In genomic region chr11:12052676-12053605, GRCh38 we compare ENCODE assay signal across 12 cellular contexts. TPM values are rescaled to one million over a fixed set of nuclear protein-coding genes. Genes with fewer than 3 reads are reported as not detected.
A peak's percentile ranks its signal among the peaks of the same experiment; 100 is the strongest.
DNase-seq lines count a peak whose midpoint lies in the region; ATAC-seq, FAIRE-seq and TF ChIP-seq lines count a peak whose summit lies in the region.
"Had no signal": no experiment of that assay in that cellular context is flagged by ENCODE, and none has a peak within 500 bp of the region (broad histone marks: within the 10 kb centered on the region; RNA-seq: fewer than 3 reads in every experiment).

No MANE protein-coding gene starts in this region.

- peak; percentile 44 for DNase-seq in ELF-1 (ENCODE audit: low read depth, low spot score)
- DNase-seq in Jurkat, Clone E6-1 (ENCODE audit: low read depth, low spot score) = peak; percentile 52
- peak; percentile 16 for DNase-seq in activated naive CD8-positive, alpha-beta T cell treated with anti-CD3 and anti-CD28 coated beads for 36 hours
- no peak for DNase-seq in HepG2 (ENCODE audit: low spot score)
- DNase-seq in HPDE6-E6E7 (ENCODE audit: extremely low spot score) = no peak
- DNase-seq in RKO (ENCODE audit: low spot score) = no peak
- DNase-seq in effector CD8-positive, alpha-beta T cell (lab: John Stamatoyannopoulos, UW) = no peak
- DNase-seq: NCI-H1694 had no signal

- ATAC-seq in HepG2 (peak; percentile 42; the same call in 2 of the 3 replicates), HG03457 (IDR thresholded peaks at IDR 0.05; ENCODE audit: unreplicated experiment) (no peak)
- ATAC-seq: pancreas had no signal

- H3K27ac ChIP-seq in HepG2 (ENCODE audit: extremely low read length, insufficient read depth, low read length) = no peak overlapping the region
- H3K27ac ChIP-seq: pancreas, SJSA1 had no signal

- no peaks in the 10 kb centered on the region for H3K4me1 Mint-ChIP-seq in activated naive CD8-positive, alpha-beta T cell treated with anti-CD3 and anti-CD28 coated beads for 36 hours

- no peak overlapping the region for H3K4me3 Mint-ChIP-seq in activated naive CD8-positive, alpha-beta T cell treated with anti-CD3 and anti-CD28 coated beads for 36 hours
- H3K4me3 Mint-ChIP-seq: dendritic cell treated with granulocyte-macrophage colony-stimulating factor and Interleukin-4, amounts not matched to agents 40 ng/mL and 50 ng/mL, for 4 days had no signal

- 100% methylated on average over 1 of the region's 15 CpGs for WGBS in HepG2 (ENCODE audit: low lambda C conversion rate)

- H3K27ac Mint-ChIP-seq in activated naive CD8-positive, alpha-beta T cell treated with anti-CD3 and anti-CD28 coated beads for 36 hours = no peak overlapping the region
- H3K27ac Mint-ChIP-seq: dendritic cell treated with granulocyte-macrophage colony-stimulating factor and Interleukin-4, amounts not matched to agents 40 ng/mL and 50 ng/mL, for 4 days had no signal

- 0 out of 2 replicates have a peak, but pooled peaks cover 4% of the 10 kb centered on the region for H3K9me3 ChIP-seq in HepG2 (ENCODE audit: low read length)
- H3K9me3 ChIP-seq: pancreas had no signal

- BruUV-seq in HepG2 (replicated peaks; lab: Mats Ljungman, UMichigan) = no TSS peak

- no peaks in the 10 kb centered on the region for H3K79me2 ChIP-seq in HepG2 (ENCODE audit: insufficient read depth, low read length)

- peak; percentile 54 for TF ChIP-seq CTCF in HepG2 (CRISPR knock-in tag; IDR thresholded peaks at IDR 0.05)

- TF ChIP-seq RAD21 in HepG2 (CRISPR knock-in tag; IDR thresholded peaks at IDR 0.05) = no peak

- H3K36me3 Mint-ChIP-seq in activated naive CD8-positive, alpha-beta T cell treated with anti-CD3 and anti-CD28 coated beads for 36 hours = no peaks in the 10 kb centered on the region

- H4K20me1 ChIP-seq in HepG2 (ENCODE audit: insufficient read depth, low read length) = no peaks in the 10 kb centered on the region

- no peak overlapping the region for H3K9ac ChIP-seq in HepG2 (ENCODE audit: insufficient read depth, low read depth, low read length)

- no peaks in the 10 kb centered on the region for H3K36me3 ChIP-seq in HepG2 (replicated peaks in 1 of 2; ENCODE audit: control insufficient read depth in 1 of 2, insufficient read depth in 2 of 2, low read length in 2 of 2)
- H3K36me3 ChIP-seq: pancreas, SJSA1 had no signal

- H3K4me1 ChIP-seq in HepG2 (ENCODE audit: insufficient read depth, low read length) = peaks cover 36% of the 10 kb centered on the region
- H3K4me1 ChIP-seq: SJSA1 had no signal

- no peaks in the 10 kb centered on the region for H3K27me3 Mint-ChIP-seq in activated naive CD8-positive, alpha-beta T cell treated with anti-CD3 and anti-CD28 coated beads for 36 hours
- H3K27me3 Mint-ChIP-seq: dendritic cell treated with granulocyte-macrophage colony-stimulating factor and Interleukin-4, amounts not matched to agents 40 ng/mL and 50 ng/mL, for 4 days had no signal

- H2AFZ ChIP-seq in HepG2 (ENCODE audit: low read length) = no peak overlapping the region

- POLR2A ChIA-PET in HepG2 (lab: Yijun Ruan, JAX) = no interaction called here

- H3K27me3 ChIP-seq in HepG2 (ENCODE audit: control insufficient read depth in 1 of 2, insufficient read depth in 2 of 2, low read length in 2 of 2) = no peaks in the 10 kb centered on the region
- H3K27me3 ChIP-seq: pancreas, SJSA1 had no signal

- TF ChIP-seq EP300 in HepG2 (IDR thresholded peaks at IDR 0.05; ENCODE audit: low read depth in 2 of 2, low read length in 2 of 2) (no peak), HepG2 (CRISPR knock-in tag; IDR thresholded peaks at IDR 0.05; ENCODE audit: borderline replicate concordance) (no peak)

- peaks cover 6% of the 10 kb centered on the region for H3K9me3 Mint-ChIP-seq in activated naive CD8-positive, alpha-beta T cell treated with anti-CD3 and anti-CD28 coated beads for 36 hours

- H3K4me2 ChIP-seq in HepG2 (ENCODE audit: low read depth, low read length) = peak overlapping the region; percentile 18; the same call in 1 of the 2 replicates

- no peak overlapping the region for H3K4me3 ChIP-seq in Jurkat, Clone E6-1 (ENCODE audit: low read length)
- H3K4me3 ChIP-seq in HepG2 (replicated peaks in 1 of 3; ENCODE audit: insufficient read depth in 1 of 3, low read depth in 2 of 3, low read length in 3 of 3) = no peak overlapping the region
- H3K4me3 ChIP-seq: pancreas, SJSA1 had no signal

- in situ Hi-C loops in HepG2 (cut with HindIII; ENCODE audit: extremely low pct_ligation_motif_present, low pct_unique_long_range_greater_than_20kb) = no loop called here

- FAIRE-seq in HepG2 (lab: Jason Lieb, UNC) = no peak
- FAIRE-seq: pancreas had no signal

- no peak for TF ChIP-seq POLR2A in HepG2 (IDR thresholded peaks at IDR 0.05; ENCODE audit: insufficient read depth in 1 of 2, low read depth in 2 of 2, low read length in 2 of 2)

- intact Hi-C loops in HepG2 (cut with micrococcal nuclease; ENCODE audit: unreplicated experiment) = loop anchor here (10.0 kb wide), 1 partner anchor 62 kb away; the partner anchor contains the start of gene MICAL2

- CTCF ChIA-PET in HepG2 (lab: Yijun Ruan, JAX; ENCODE audit: low intra/inter-chr PET ratio, low total read pairs) = interaction anchor here (1.5 kb wide), 2 partner anchors 184 to 229 kb away, joined by 4 to 5 read pairs; no protein-coding TSS in a partner anchor

RNA-seq across cellular contexts. Expression of gene DKK3, which starts 44.5 kb away (rescaled TPM):
- polyA plus RNA-seq in Jurkat, Clone E6-1 (2012; ENCODE audit: insufficient read depth, insufficient read length) = 0.95 TPM
- under 1 TPM in 1 of 2 experiments, not detected in 1; 0.46 TPM for total RNA-seq in activated naive CD8-positive, alpha-beta T cell treated with anti-CD3 and anti-CD28 coated beads for 36 hours
- total RNA-seq in HepG2 (2016; rRNA removed; fragmentation: Illumina TruSeq; extraction: Trizol) = 0.09 TPM in 1 of 2 replicates, not detected in the other
- total RNA-seq in HepG2 (2016; cell fraction: cytosol; rRNA removed; fragmentation: Illumina TruSeq; extraction: Trizol; ENCODE audit: low read depth) = not detected in 2 replicates
- total RNA-seq in HepG2 (2016; cell fraction: insoluble cytoplasmic fraction; rRNA removed; fragmentation: Illumina TruSeq; extraction: Trizol) = not detected in 2 replicates
- total RNA-seq in HepG2 (2016; cell fraction: membrane; rRNA removed; fragmentation: Illumina TruSeq; extraction: Trizol) = 0.09 TPM in 1 of 2 replicates, not detected in the other
- not detected in 2 replicates for total RNA-seq in HepG2 (2016; cell fraction: nucleus; rRNA removed; fragmentation: Illumina TruSeq; extraction: Trizol)
- polyA plus RNA-seq in HepG2 (2011; rRNA removed) = 0.20 and 0.67 TPM in 2 replicates
- 0.12 and 0.29 TPM in 2 replicates for polyA plus RNA-seq in HepG2 (2011; cell fraction: cytosol; rRNA removed)
- 0.09 and 0.55 TPM in 2 replicates for polyA plus RNA-seq in HepG2 (2011; cell fraction: nucleus; rRNA removed)
- polyA plus RNA-seq in HepG2 (2012) = 0.08 TPM in 1 of 2 replicates, not detected in the other
- not detected in 2 replicates for polyA plus RNA-seq in HepG2 (2016; cell fraction: cytosol; fragmentation: Illumina TruSeq; extraction: Trizol; ENCODE audit: low read depth)
- polyA plus RNA-seq in HepG2 (2016; cell fraction: insoluble cytoplasmic fraction; fragmentation: Illumina TruSeq; extraction: Trizol; ENCODE audit: low read depth) = not detected in 2 replicates
- polyA plus RNA-seq in HepG2 (2016; cell fraction: membrane; fragmentation: Illumina TruSeq; extraction: Trizol; ENCODE audit: low read depth) = 0.15 TPM in 1 of 2 replicates, not detected in the other
- not detected in 2 replicates for polyA plus RNA-seq in HepG2 (2016; cell fraction: nucleus; fragmentation: Illumina TruSeq; extraction: Trizol; ENCODE audit: insufficient read depth, low read depth)
- 0.18 and 0.35 TPM in 2 replicates for polyA minus RNA-seq in HepG2 (2011; rRNA and poly(A)+ RNA removed; ENCODE audit: low replicate concordance)
- not detected in 2 replicates for polyA minus RNA-seq in HepG2 (2011; cell fraction: cytosol; rRNA and poly(A)+ RNA removed)
- not detected in 2 replicates for polyA minus RNA-seq in HepG2 (2011; cell fraction: nucleus; rRNA and poly(A)+ RNA removed)

RNA-seq across cellular contexts. Expression of gene MICAL2, which starts 57.4 kb away (rescaled TPM):
- 34.4 TPM for polyA plus RNA-seq in Jurkat, Clone E6-1 (2012; ENCODE audit: insufficient read depth, insufficient read length)
- total RNA-seq in activated naive CD8-positive, alpha-beta T cell treated with anti-CD3 and anti-CD28 coated beads for 36 hours = 10 to 100 TPM; 54.4 to 59.7 TPM
- total RNA-seq in HepG2 (2016; rRNA removed; fragmentation: Illumina TruSeq; extraction: Trizol) = 1.1 and 1.4 TPM in 2 replicates
- 0.18 and 0.51 TPM in 2 replicates for total RNA-seq in HepG2 (2016; cell fraction: cytosol; rRNA removed; fragmentation: Illumina TruSeq; extraction: Trizol; ENCODE audit: low read depth)
- 1.1 and 1.7 TPM in 2 replicates for total RNA-seq in HepG2 (2016; cell fraction: insoluble cytoplasmic fraction; rRNA removed; fragmentation: Illumina TruSeq; extraction: Trizol)
- 1.1 and 1.3 TPM in 2 replicates for total RNA-seq in HepG2 (2016; cell fraction: membrane; rRNA removed; fragmentation: Illumina TruSeq; extraction: Trizol)
- 1.6 and 3.7 TPM in 2 replicates for total RNA-seq in HepG2 (2016; cell fraction: nucleus; rRNA removed; fragmentation: Illumina TruSeq; extraction: Trizol)
- polyA plus RNA-seq in HepG2 (2011; rRNA removed) = 0.59 and 0.78 TPM in 2 replicates
- 0.46 and 0.50 TPM in 2 replicates for polyA plus RNA-seq in HepG2 (2011; cell fraction: cytosol; rRNA removed)
- 0.61 and 0.97 TPM in 2 replicates for polyA plus RNA-seq in HepG2 (2011; cell fraction: nucleus; rRNA removed)
- polyA plus RNA-seq in HepG2 (2012) = 0.48 and 1.6 TPM in 2 replicates
- polyA plus RNA-seq in HepG2 (2016; cell fraction: cytosol; fragmentation: Illumina TruSeq; extraction: Trizol; ENCODE audit: low read depth) = 0.29 and 0.53 TPM in 2 replicates
- 0.73 and 1.3 TPM in 2 replicates for polyA plus RNA-seq in HepG2 (2016; cell fraction: insoluble cytoplasmic fraction; fragmentation: Illumina TruSeq; extraction: Trizol; ENCODE audit: low read depth)
- polyA plus RNA-seq in HepG2 (2016; cell fraction: membrane; fragmentation: Illumina TruSeq; extraction: Trizol; ENCODE audit: low read depth) = 0.34 and 0.39 TPM in 2 replicates
- 1.2 and 2.1 TPM in 2 replicates for polyA plus RNA-seq in HepG2 (2016; cell fraction: nucleus; fragmentation: Illumina TruSeq; extraction: Trizol; ENCODE audit: insufficient read depth, low read depth)
- 1.6 and 8.6 TPM in 2 replicates for polyA minus RNA-seq in HepG2 (2011; rRNA and poly(A)+ RNA removed; ENCODE audit: low replicate concordance)
- 0.70 and 2.7 TPM in 2 replicates for polyA minus RNA-seq in HepG2 (2011; cell fraction: cytosol; rRNA and poly(A)+ RNA removed)
- 2.4 and 3.5 TPM in 2 replicates for polyA minus RNA-seq in HepG2 (2011; cell fraction: nucleus; rRNA and poly(A)+ RNA removed)

Comparison
In these comparisons a context has a peak if more than half of its experiments do, and no peak if none do; other contexts are left out.
1. DNase-seq: peak in ELF-1 (single experiment), Jurkat, Clone E6-1 (single experiment) and activated naive CD8-positive, alpha-beta T cell treated with anti-CD3 and anti-CD28 coated beads for 36 hours (single experiment); none in HepG2 (single experiment), HPDE6-E6E7 (single experiment), RKO (single experiment) and effector CD8-positive, alpha-beta T cell (single experiment).
2. RNA of gene MICAL2, which starts 57.4 kb away (total RNA-seq): 54.4 to 59.7 TPM in activated naive CD8-positive, alpha-beta T cell treated with anti-CD3 and anti-CD28 coated beads for 36 hours; 0.18 to 3.7 TPM in HepG2; every median in the first group is over 10 times any median in the second.